ENCODE assay signal across 12 cellular contexts in the genomic region with DNA sequence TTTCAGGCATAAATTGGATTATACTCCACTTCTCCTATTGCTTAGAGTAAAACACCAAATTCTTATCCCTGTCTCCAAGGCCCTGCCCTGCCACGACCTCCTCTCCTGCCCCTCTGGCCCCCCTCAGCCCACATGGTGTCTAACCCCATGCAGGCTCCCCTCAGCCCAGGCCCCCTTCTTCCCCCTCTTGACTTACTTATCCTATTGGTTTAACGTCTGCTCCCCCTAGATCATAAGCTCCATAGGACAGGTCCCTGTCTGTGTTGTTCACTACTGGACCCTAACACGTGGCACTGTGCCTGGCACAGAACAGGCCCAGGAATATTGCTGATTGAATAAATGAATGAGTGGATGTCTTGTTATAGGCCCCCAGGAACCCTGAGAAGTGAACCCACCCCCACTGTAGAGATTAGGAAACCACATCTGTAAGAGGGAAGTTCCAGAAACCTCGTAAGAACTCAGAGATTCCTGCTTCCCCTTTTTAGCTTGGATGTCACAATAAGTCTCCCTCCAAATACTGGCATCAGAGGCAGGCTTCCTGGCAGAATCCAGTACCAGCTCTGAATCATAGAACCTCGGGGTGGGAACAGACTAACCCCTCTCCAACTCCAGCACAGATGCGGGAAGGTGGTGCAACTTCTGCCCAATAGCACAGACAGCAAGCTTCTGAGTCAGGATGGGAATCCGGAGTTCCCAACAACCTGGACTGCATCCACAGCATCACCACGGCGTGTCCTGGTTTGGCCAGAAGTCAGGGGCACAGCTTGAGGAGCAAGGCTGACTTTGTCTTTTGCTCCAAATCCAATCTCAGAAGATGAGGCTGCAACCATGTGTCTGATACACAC. TPM values are rescaled to one million over a fixed set of nuclear protein-coding genes. Genes with fewer than 3 reads are reported as not detected.
DNase-seq lines count a peak whose midpoint lies in the region; ATAC-seq and TF ChIP-seq lines count a peak whose summit lies in the region.
"Had no signal": no experiment of that assay in that cellular context is flagged by ENCODE, and none has a peak within 500 bp of the region (broad histone marks: within the 10 kb centered on the region; RNA-seq: fewer than 3 reads in every experiment).

No MANE protein-coding gene starts in this region.

- no peaks in the 10 kb centered on the region for H3K79me2 ChIP-seq in PC-9 (ENCODE audit: low read depth)

- peaks cover 100% of the 10 kb centered on the region for H3K27me3 ChIP-seq in PC-9 (ENCODE audit: insufficient read depth, low read depth)

- H3K27ac ChIP-seq in PC-9 = no peak overlapping the region
- H3K27ac ChIP-seq: C4-2B, SK-N-MC had no signal

- CTCF ChIA-PET in PC-9 (lab: Charles Lee) = no interaction called here

- H3K36me3 ChIP-seq in mucosa of descending colon (ENCODE audit: low read depth) = no peaks in the 10 kb centered on the region
- H3K36me3 ChIP-seq in PC-9 (ENCODE audit: low read depth) = no peaks in the 10 kb centered on the region

- POLR2A ChIA-PET in PC-9 (lab: Charles Lee; ENCODE audit: unreplicated experiment) = no interaction called here

- no peak overlapping the region for H3K4me3 ChIP-seq in mucosa of descending colon
- H3K4me3 ChIP-seq in PC-9 = no peak overlapping the region
- H3K4me3 ChIP-seq: SK-N-MC had no signal

- H3F3A ChIP-seq in PC-9 (ENCODE audit: insufficient read depth, low read depth) = no peaks in the 10 kb centered on the region

- H3K9me2 ChIP-seq in PC-9 (ENCODE audit: insufficient read depth) = no peaks in the 10 kb centered on the region

- H3K4me1 ChIP-seq in mucosa of descending colon (ENCODE audit: low read depth) (no peaks in the 10 kb centered on the region), PC-9 (replicated peaks; ENCODE audit: insufficient read depth) (no peaks in the 10 kb centered on the region)

- H2AFZ ChIP-seq in PC-9 = no peak overlapping the region

- DNase-seq in Ammon's horn (ENCODE audit: low spot score) (peak; percentile 65), NOMO-1 (lab: John Stamatoyannopoulos, UW; ENCODE audit: unreplicated experiment in 2 of 2) (peak; percentile 75 to 96), cerebellar cortex (ENCODE audit: low spot score) (peak; percentile 78), mucosa of descending colon (no peak), GM19240 (ENCODE audit: insufficient read length, low spot score) (no peak), germinal center (ENCODE audit: low spot score) (no peak), PC-9 (no peak)
- DNase-seq: activated T-cell treated with anti-CD3 and anti-CD28 coated beads, Interleukin-2, amount 50 U/mL, for 4 hours; NCI-H187 had no signal

- ATAC-seq in mucosa of descending colon (peak; percentile 32), GM18517 (IDR thresholded peaks at IDR 0.05; ENCODE audit: unreplicated experiment) (no peak)
- ATAC-seq: activated T-cell treated with anti-CD3 and anti-CD28 coated beads, Interleukin-2, amount 50 U/mL, for 4 hours had no signal

- H4K20me1 ChIP-seq in PC-9 (ENCODE audit: insufficient read depth) = no peaks in the 10 kb centered on the region

- TF ChIP-seq CTCF in mucosa of descending colon (IDR thresholded peaks at IDR 0.05) = no peak
- TF ChIP-seq CTCF in PC-9 (conservative IDR thresholded peaks at IDR 0.05) = no peak

- intact Hi-C loops in mucosa of descending colon (cut with DNase I, micrococcal nuclease) = no loop called here
- intact Hi-C loops in PC-9 (cut with micrococcal nuclease; ENCODE audit: unreplicated experiment) = no loop called here

- no peak overlapping the region for H3K4me2 ChIP-seq in PC-9

- BruUV-seq in PC-9 (replicated peaks; lab: Mats Ljungman, UMichigan) = no TSS peak

- H3K9me3 ChIP-seq in mucosa of descending colon (no peaks in the 10 kb centered on the region), PC-9 (ENCODE audit: insufficient read depth, low read depth) (no peaks in the 10 kb centered on the region)

RNA-seq across cellular contexts. Expression of gene HRH2, which starts 31.5 kb away (rescaled TPM):
- 1 to 10 TPM in 2 of 3 donors, under 1 TPM in 1; 0.32 to 3.0 (median 1.3) TPM for total RNA-seq in mucosa of descending colon
- not detected in 2 replicates for total RNA-seq in PC-9 (2021)

Comparison
In these comparisons a context has a peak if more than half of its experiments do, and no peak if none do; other contexts are left out.
1. DNase-seq: peak in Ammon's horn (single experiment), NOMO-1 (2 of 2) and cerebellar cortex (single experiment); none in mucosa of descending colon (0 of 3), GM19240 (single experiment), germinal center (single experiment) and PC-9 (0 of 2).